In genomic region chr1:231408528-231409094, GRCh38 we compare ENCODE assay signal across 15 cellular contexts. TPM values are rescaled to one million over a fixed set of nuclear protein-coding genes. Genes with fewer than 3 reads are reported as not detected.
DNase-seq lines count a peak whose midpoint lies in the region; ATAC-seq and TF ChIP-seq lines count a peak whose summit lies in the region.
"Had no signal": no experiment of that assay in that cellular context is flagged by ENCODE, and none has a peak within 500 bp of the region (broad histone marks: within the 10 kb centered on the region; RNA-seq: fewer than 3 reads in every experiment).

No MANE protein-coding gene starts in this region.

- H3K4me3 ChIP-seq in heart right ventricle, result peak overlapping the region in 5 of 10 donors; percentile 0 to 27 (median 2)
- H3K4me3 ChIP-seq in neutrophil (ENCODE audit: low read depth in 1 of 2, low read length in 1 of 2), result no peak overlapping the region
- H3K4me3 ChIP-seq in stomach, result no peak overlapping the region

- WGBS in heart right ventricle, 2 donors, result 39 to 45% methylated on average over 6 of the region's 6 CpGs
- 69 to 82% (median 76%) methylated on average over 6 of the region's 6 CpGs for WGBS in stomach, 5 donors

- H3K27ac ChIP-seq in heart right ventricle (peak overlapping the region in 7 of 10 donors; percentile 19 to 74 (median 45)), neutrophil (peak overlapping the region; percentile 35), stomach (peak overlapping the region in 1 of 5 donors; percentile 36)
- H3K27ac ChIP-seq: RWPE1 had no signal

- ATAC-seq in Right ventricle myocardium superior (ENCODE audit: poor library complexity), result peak; percentile 35
- ATAC-seq in heart right ventricle, result peak in 4 of 8 donors; percentile 51 to 61 (median 54)

- no peak for TF ChIP-seq CTCF in heart right ventricle (IDR thresholded peaks at IDR 0.05)
- TF ChIP-seq CTCF in neutrophil (IDR thresholded peaks at IDR 0.05), result no peak
- TF ChIP-seq CTCF in stomach (IDR thresholded peaks at IDR 0.05), result no peak

- H3K27me3 ChIP-seq in heart right ventricle, result no peaks in the 10 kb centered on the region
- H3K27me3 ChIP-seq in neutrophil, result no peaks in the 10 kb centered on the region
- no peaks in the 10 kb centered on the region for H3K27me3 ChIP-seq in stomach

- DNase-seq in Right ventricle myocardium superior (no peak), cardiac septum (ENCODE audit: low spot score) (no peak), heart right ventricle (no peak), GDM1 (lab: John Stamatoyannopoulos, UW) (no peak), stomach (no peak), germinal center (ENCODE audit: low spot score) (no peak)
- no peak for DNase-seq in activated CD4-positive, alpha-beta T cell treated with anti-CD3 and anti-CD28 coated beads, Interleukin-2, amount 50 U/mL, for 1 hour
- DNase-seq: activated CD8-positive, alpha-beta memory T cell treated with anti-CD3 and anti-CD28 coated beads for 24 hours; CD4-positive, alpha-beta T cell; DMS79 treated with DMSO at 0.1 percent for 48 hours; endodermal cell; NCI-H1417; stimulated activated CD4-positive, alpha-beta T cell treated with anti-CD3 and anti-CD28 coated beads, Interleukin-4, amount 100 ng/mL, for 4 hours had no signal

- intact Hi-C loops in Right ventricle myocardium superior (cut with DNase I), result no loop called here
- intact Hi-C loops in cardiac septum (cut with DNase I), result no loop called here
- intact Hi-C loops in heart right ventricle (cut with DNase I), result no loop called here
- intact Hi-C loops in stomach (cut with DNase I; ENCODE audit: low total_unique reads), result no loop called here

- no peak for TF ChIP-seq POLR2A in stomach (IDR thresholded peaks at IDR 0.05)

- TF ChIP-seq EP300 in stomach (IDR thresholded peaks at IDR 0.05), result no peak

- H3K4me1 ChIP-seq in heart right ventricle (peaks cover 17 to 99% (median 93%) of the 10 kb centered on the region in 9 donors), neutrophil (ENCODE audit: control insufficient read depth in 1 of 2, insufficient read depth in 1 of 2, low read depth in 1 of 2, low read length in 1 of 2) (peaks cover 43 to 73% of the 10 kb centered on the region in 2 experiments), stomach (peaks cover 17 to 89% (median 62%) of the 10 kb centered on the region in 4 donors)

- no peaks in the 10 kb centered on the region for H3K9me3 ChIP-seq in heart right ventricle
- no peaks in the 10 kb centered on the region for H3K9me3 ChIP-seq in neutrophil
- H3K9me3 ChIP-seq in stomach, result no peaks in the 10 kb centered on the region

- peaks cover 0 to 33% (median 0%) of the 10 kb centered on the region in 9 donors for H3K36me3 ChIP-seq in heart right ventricle
- H3K36me3 ChIP-seq in neutrophil, result peaks cover 37% of the 10 kb centered on the region
- peaks cover 0 to 8% (median 3%) of the 10 kb centered on the region in 4 donors for H3K36me3 ChIP-seq in stomach

RNA-seq across cellular contexts. Expression of gene EGLN1, which starts 13.5 kb away (rescaled TPM):
- 75.2 TPM for total RNA-seq in Right ventricle myocardium superior
- total RNA-seq in cardiac septum, result 47.5 TPM
- 100 to 1,000 TPM in 1 of 10 donors, 10 to 100 TPM in 9; 62.0 to 104 (median 71.2) TPM for total RNA-seq in heart right ventricle
- polyA plus RNA-seq in heart right ventricle, result 10 to 100 TPM; 13.0 to 20.8 TPM
- total RNA-seq in stomach, result 10 to 100 TPM; 10.3 to 43.0 (median 34.8) TPM
- polyA plus RNA-seq in stomach, result 10 to 100 TPM in 2 of 3 donors, 1 to 10 TPM in 1; 7.0 to 13.1 (median 10.4) TPM
